ENCODE assay signal across 11 cellular contexts in genomic region chr12:115135800-115136211, GRCh38.
A peak's percentile ranks its signal among the peaks of the same experiment; 100 is the strongest.
DNase-seq lines count a peak whose midpoint lies in the region; ATAC-seq, FAIRE-seq and TF ChIP-seq lines count a peak whose summit lies in the region.
"Had no signal": no experiment of that assay in that cellular context is flagged by ENCODE, and none has a peak within 500 bp of the region (broad histone marks: within the 10 kb centered on the region; RNA-seq: fewer than 3 reads in every experiment).

No MANE protein-coding gene starts in this region.

- TF ChIP-seq POLR2A in adrenal gland (IDR thresholded peaks at IDR 0.05) = no peak

- TF ChIP-seq CTCF in adrenal gland (IDR thresholded peaks at IDR 0.05) = no peak
- no peak for TF ChIP-seq CTCF in left ventricle myocardium inferior (IDR thresholded peaks at IDR 0.05; ENCODE audit: borderline replicate concordance)
- no peak for TF ChIP-seq CTCF in ascending aorta (IDR thresholded peaks at IDR 0.05)

- H3K4me3 ChIP-seq in adrenal gland (no peak overlapping the region), left ventricle myocardium inferior (no peak overlapping the region), ascending aorta (no peak overlapping the region)
- H3K4me3 ChIP-seq: Peyer's patch had no signal

- no peaks in the 10 kb centered on the region for H3K36me3 ChIP-seq in adrenal gland (replicated peaks in 1 of 2)
- no peaks in the 10 kb centered on the region for H3K36me3 ChIP-seq in left ventricle myocardium inferior
- H3K36me3 ChIP-seq in ascending aorta = no peaks in the 10 kb centered on the region
- H3K36me3 ChIP-seq: Peyer's patch had no signal

- peak; percentile 97 for DNase-seq in EH (ENCODE audit: low read depth)
- peak; percentile 46 to 85 (median 76) for DNase-seq in adrenal gland
- DNase-seq in left ventricle myocardium inferior = peak; percentile 79
- DNase-seq in retina = peak; percentile 62
- DNase-seq in NCI-H1694 (lab: John Stamatoyannopoulos, UW) = no peak
- DNase-seq in HTR-8/SVneo (ENCODE audit: insufficient read length, low spot score) = no peak
- DNase-seq in ascending aorta (ENCODE audit: low spot score in 2 of 2) = no peak
- DNase-seq: activated CD8-positive, alpha-beta memory T cell treated with anti-CD3 and anti-CD28 coated beads, Interleukin-2, amount 10 ng/mL, durations not matched to agents 7 days and 5 days had no signal

- H3K4me1 ChIP-seq in adrenal gland (replicated peaks in 1 of 2) = peaks cover 0 to 5% of the 10 kb centered on the region in 2 donors
- peaks cover 5% of the 10 kb centered on the region for H3K4me1 ChIP-seq in left ventricle myocardium inferior
- H3K4me1 ChIP-seq in ascending aorta = no peaks in the 10 kb centered on the region
- H3K4me1 ChIP-seq: Peyer's patch had no signal

- ATAC-seq in HG03135 (IDR thresholded peaks at IDR 0.05; ENCODE audit: unreplicated experiment) = no peak
- ATAC-seq: activated CD8-positive, alpha-beta memory T cell treated with anti-CD3 and anti-CD28 coated beads, Interleukin-2, amount 10 ng/mL, durations not matched to agents 7 days and 5 days had no signal

- no peaks in the 10 kb centered on the region for H3K27me3 ChIP-seq in adrenal gland
- no peaks in the 10 kb centered on the region for H3K27me3 ChIP-seq in left ventricle myocardium inferior (ENCODE audit: low read depth)
- H3K27me3 ChIP-seq in ascending aorta = no peaks in the 10 kb centered on the region
- H3K27me3 ChIP-seq: Peyer's patch had no signal

- H3K27ac ChIP-seq in adrenal gland = peak overlapping the region in 1 of 5 donors; percentile 73
- peak overlapping the region; percentile 39 for H3K27ac ChIP-seq in left ventricle myocardium inferior (replicated peaks)
- no peak overlapping the region for H3K27ac ChIP-seq in ascending aorta
- H3K27ac ChIP-seq: Peyer's patch had no signal

- WGBS in adrenal gland, 4 donors = 32 to 40% (median 35%) methylated on average over 3 to 8 of the region's 8 CpGs

- intact Hi-C loops in adrenal gland (cut with DNase I) (no loop called here), left ventricle myocardium inferior (cut with micrococcal nuclease) (no loop called here), ascending aorta (cut with DNase I) (no loop called here)

- FAIRE-seq in HTR-8/SVneo (lab: Jason Lieb, UNC) = no peak
- FAIRE-seq: endometrium had no signal

- H3K9me3 ChIP-seq in adrenal gland (replicated peaks in 1 of 3) = no peaks in the 10 kb centered on the region
- peaks cover 8% of the 10 kb centered on the region for H3K9me3 ChIP-seq in left ventricle myocardium inferior (replicated peaks)
- H3K9me3 ChIP-seq in ascending aorta = no peaks in the 10 kb centered on the region
- H3K9me3 ChIP-seq: Peyer's patch had no signal

Comparison
In these comparisons a context has a peak if more than half of its experiments do, and no peak if none do; other contexts are left out.
1. DNase-seq: peak in EH (single experiment), adrenal gland (7 of 7), left ventricle myocardium inferior (single experiment) and retina (single experiment); none in NCI-H1694 (single experiment), HTR-8/SVneo (single experiment) and ascending aorta (0 of 2).